ENCODE assay signal across 26 cellular contexts in genomic region chr15:85108136-85108535, GRCh38.
"Had no signal": no experiment of that assay in that cellular context is flagged by ENCODE, and none has a peak within 500 bp of the region (broad histone marks: within the 10 kb centered on the region; RNA-seq: fewer than 3 reads in every experiment).

No MANE protein-coding gene starts in this region.

- FAIRE-seq: keratinocyte had no signal

- H2AFZ ChIP-seq: neural progenitor cell had no signal

- H3K36me3 ChIP-seq: neural progenitor cell, ovary had no signal

- ATAC-seq: left colon; left lung; natural killer cell; sciatic nerve; stimulated activated effector memory CD8-positive, alpha-beta T cell treated with anti-CD3 and anti-CD28 coated beads, Interleukin-12 subunit alpha, Interleukin-12 subunit beta, amount 100 ng/mL, for 72 hours had no signal

- H3K27me3 ChIP-seq: left lung, neural progenitor cell, ovary, right atrium auricular region, testis, thyroid gland, transverse colon, upper lobe of left lung, vagina had no signal

- H3K4me1 ChIP-seq: left lung, right atrium auricular region, testis, thyroid gland, transverse colon, upper lobe of left lung, vagina had no signal

- H3K4me2 ChIP-seq: neural progenitor cell had no signal

- H3K9me3 ChIP-seq: left lung, ovary, right atrium auricular region, testis, thyroid gland, transverse colon, upper lobe of left lung, vagina had no signal

- H3K9ac ChIP-seq: neural progenitor cell had no signal

- H3K27ac ChIP-seq: left lung, neural progenitor cell, ovary, right atrium auricular region, skin epidermis, testis, thyroid gland, transverse colon, upper lobe of left lung, vagina had no signal

- H3K4me3 ChIP-seq: left lung, lung, neural progenitor cell, ovary, right atrium auricular region, skin epidermis, testis, thyroid gland, transverse colon, upper lobe of left lung, vagina had no signal

- DNase-seq: hippocampal formation; kidney glomerular epithelial cell; left colon; left lung; mesendoderm; naive B cell; natural killer cell; nephron progenitor cell; ovary; stimulated activated CD4-positive, alpha-beta T cell treated with anti-CD3 and anti-CD28 coated beads, Interleukin-12 subunit alpha, Interleukin-12 subunit beta, amount 100 ng/mL, for 4 hours; stimulated activated CD4-positive, alpha-beta T cell treated with anti-CD3 and anti-CD28 coated beads, Interleukin-15, amount 100 ng/mL, for 24 hours; stimulated activated CD4-positive, alpha-beta T cell treated with anti-CD3 and anti-CD28 coated beads, Interleukin-2, amount 100 ng/mL, for 24 hours; stimulated activated CD4-positive, alpha-beta T cell treated with anti-CD3 and anti-CD28 coated beads, Interleukin-4, amount 100 ng/mL, for 24 hours; stimulated activated naive CD4-positive, alpha-beta T cell; testis; thyroid gland; transverse colon; upper lobe of left lung had no signal
